Comparison of ENCODE assay signal across 1 cellular context in genomic region chr17:34609210-34609609, GRCh38.
TF ChIP-seq lines count a peak whose summit lies in the region.

No MANE protein-coding gene starts in this region.

TF ChIP-seq in WTC11, 78 proteins besides CTCF, POLR2A, EP300 and RAD21 (continued from another document):
- TF ChIP-seq ARID4B (CRISPR knock-in tag; IDR thresholded peaks at IDR 0.05; ENCODE audit: borderline replicate concordance) = no peak
- TF ChIP-seq USF2 (CRISPR knock-in tag; IDR thresholded peaks at IDR 0.05) = no peak
